1 cellular context compared by ENCODE assay signal in genomic region chr5:151107738-151108520, GRCh38.
TF ChIP-seq lines count a peak whose summit lies in the region.

No MANE protein-coding gene starts in this region.

TF ChIP-seq in GM23338, 12 proteins besides CTCF, POLR2A, EP300 and RAD21 (continued from another document):
- TF ChIP-seq REST (IDR thresholded peaks at IDR 0.05; ENCODE audit: unreplicated experiment) (no peak), EZH2 (IDR thresholded peaks at IDR 0.05; ENCODE audit: low read depth, unreplicated experiment) (no peak), ZNF114 (CRISPR knock-in tag; IDR thresholded peaks at IDR 0.05) (no peak)
- TF ChIP-seq, protein P1, sequence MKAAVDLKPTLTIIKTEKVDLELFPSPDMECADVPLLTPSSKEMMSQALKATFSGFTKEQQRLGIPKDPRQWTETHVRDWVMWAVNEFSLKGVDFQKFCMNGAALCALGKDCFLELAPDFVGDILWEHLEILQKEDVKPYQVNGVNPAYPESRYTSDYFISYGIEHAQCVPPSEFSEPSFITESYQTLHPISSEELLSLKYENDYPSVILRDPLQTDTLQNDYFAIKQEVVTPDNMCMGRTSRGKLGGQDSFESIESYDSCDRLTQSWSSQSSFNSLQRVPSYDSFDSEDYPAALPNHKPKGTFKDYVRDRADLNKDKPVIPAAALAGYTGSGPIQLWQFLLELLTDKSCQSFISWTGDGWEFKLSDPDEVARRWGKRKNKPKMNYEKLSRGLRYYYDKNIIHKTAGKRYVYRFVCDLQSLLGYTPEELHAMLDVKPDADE (IDR thresholded peaks at IDR 0.05) = no peak
TF ChIP-seq in GM23338: peak in this region for 0.
